ENCODE assay signal across 36 cellular contexts in genomic region chr2:216872624-216873023, GRCh38. TPM values are rescaled to one million over a fixed set of nuclear protein-coding genes. Genes with fewer than 3 reads are reported as not detected.
"Had no signal": no experiment of that assay in that cellular context is flagged by ENCODE, and none has a peak within 500 bp of the region (broad histone marks: within the 10 kb centered on the region; RNA-seq: fewer than 3 reads in every experiment).

No MANE protein-coding gene starts in this region.

- H3K36me3 Mint-ChIP-seq: natural killer cell; neural progenitor cell; stimulated activated naive B cell treated with anti-CD40 and anti-IgM and Interleukin-4, amounts not matched to agents 10 μg/mL and 1 μg/mL and 100 μg/mL, for 72 hours had no signal

- H3K4me3 Mint-ChIP-seq: natural killer cell; nephron; neural progenitor cell; stimulated activated naive B cell treated with anti-CD40 and anti-IgM and Interleukin-4, amounts not matched to agents 10 μg/mL and 1 μg/mL and 100 μg/mL, for 72 hours; stimulated activated naive CD8-positive, alpha-beta T cell treated with anti-CD3 and anti-CD28 coated beads, Interleukin-15, Interleukin-2, amounts not matched to agents 100 ng/mL and 50 ng/mL, for 24 hours had no signal

- H3K4me2 ChIP-seq: neural progenitor cell, smooth muscle cell had no signal

- H3K9me3 Mint-ChIP-seq: natural killer cell; nephron; stimulated activated naive B cell treated with anti-CD40 and anti-IgM and Interleukin-4, amounts not matched to agents 10 μg/mL and 1 μg/mL and 100 μg/mL, for 72 hours; stimulated activated naive CD8-positive, alpha-beta T cell treated with anti-CD3 and anti-CD28 coated beads, Interleukin-15, Interleukin-2, amounts not matched to agents 100 ng/mL and 50 ng/mL, for 24 hours had no signal

- H3K4me1 ChIP-seq: neural progenitor cell, parathyroid adenoma, spleen, stomach, thyroid gland, tibial nerve, upper lobe of left lung, vagina had no signal

- H3K27ac ChIP-seq: neural progenitor cell, ovary, parathyroid adenoma, psoas muscle, skin epidermis, spleen, stomach, thoracic aorta, thyroid gland, tibial nerve, upper lobe of left lung, vagina had no signal

- H3K9ac ChIP-seq: neural progenitor cell, parathyroid adenoma had no signal

- DNase-seq: natural killer cell; occipital lobe; ovary; posterior cingulate gyrus; psoas muscle; right cardiac atrium; spleen; stimulated activated CD4-positive, alpha-beta T cell treated with anti-CD3 and anti-CD28 coated beads, Interleukin-12 subunit alpha, Interleukin-12 subunit beta, amount 100 ng/mL, for 4 hours; stimulated activated CD4-positive, alpha-beta T cell treated with anti-CD3 and anti-CD28 coated beads, Interleukin-1b, Interleukin-23, amount 100 ng/mL, for 48 hours; stimulated activated CD4-positive, alpha-beta T cell treated with anti-CD3 and anti-CD28 coated beads, Interleukin-4, amount 100 ng/mL, for 1 hour; stimulated activated CD4-positive, alpha-beta T cell treated with anti-CD3 and anti-CD28 coated beads, Interleukin-4, amount 100 ng/mL, for 4 hours; stimulated activated CD8-positive, alpha-beta memory T cell treated with anti-CD3 and anti-CD28 coated beads, Interleukin-4, amount 100 ng/mL, for 48 hours; stimulated activated naive B cell treated with anti-CD40 and anti-IgM and Interleukin-4, amounts not matched to agents 10 μg/mL and 1 μg/mL and 100 μg/mL, for 72 hours; stimulated activated naive CD4-positive, alpha-beta T cell treated with Interleukin-2 at 50 U/mL for 16 hours; stomach; thyroid gland; trophoblast cell; upper lobe of left lung had no signal

- H3K9me3 ChIP-seq: ovary, psoas muscle, spleen, stomach, thoracic aorta, thyroid gland, tibial nerve, upper lobe of left lung, vagina had no signal

- H3K79me2 ChIP-seq: parathyroid adenoma had no signal

- H3K27me3 Mint-ChIP-seq: progenitor cell of endocrine pancreas; stimulated activated naive CD8-positive, alpha-beta T cell treated with anti-CD3 and anti-CD28 coated beads, Interleukin-15, Interleukin-2, amounts not matched to agents 100 ng/mL and 50 ng/mL, for 24 hours had no signal

- H3K27ac Mint-ChIP-seq: natural killer cell; nephron; neural progenitor cell; progenitor cell of endocrine pancreas; stimulated activated naive B cell treated with anti-CD40 and anti-IgM and Interleukin-4, amounts not matched to agents 10 μg/mL and 1 μg/mL and 100 μg/mL, for 72 hours; stimulated activated naive CD8-positive, alpha-beta T cell treated with anti-CD3 and anti-CD28 coated beads, Interleukin-15, Interleukin-2, amounts not matched to agents 100 ng/mL and 50 ng/mL, for 24 hours had no signal

- H3K27me3 ChIP-seq: neural progenitor cell, ovary, spleen, stomach, thyroid gland, tibial nerve, upper lobe of left lung, vagina had no signal

- H3K4me1 Mint-ChIP-seq: nephron; stimulated activated naive B cell treated with anti-CD40 and anti-IgM and Interleukin-4, amounts not matched to agents 10 μg/mL and 1 μg/mL and 100 μg/mL, for 72 hours had no signal

- FAIRE-seq: urothelium cell line had no signal

- H2AFZ ChIP-seq: neural progenitor cell, parathyroid adenoma had no signal

- H3K4me3 ChIP-seq: neural progenitor cell, ovary, psoas muscle, skin epidermis, smooth muscle cell, spleen, stomach, thoracic aorta, thyroid gland, tibial nerve, upper lobe of left lung, vagina had no signal

- ATAC-seq: natural killer cell, psoas muscle, right cardiac atrium, sciatic nerve had no signal

- H3K36me3 ChIP-seq: neural progenitor cell, ovary, spleen, stomach, thoracic aorta, thyroid gland, tibial nerve, upper lobe of left lung, vagina had no signal

RNA-seq across cellular contexts. Expression of gene TNP1, which starts 12.8 kb away (rescaled TPM):
- total RNA-seq: natural killer cell, occipital lobe, osteoblast, ovary, psoas muscle, renal cortical epithelial cell, right cardiac atrium, sciatic nerve, smooth muscle cell, spleen, stomach, subcutaneous adipose tissue, temporal lobe, thoracic aorta, tibial nerve, upper lobe of left lung, ureter, vagina had no signal
- polyA plus RNA-seq: neural cell, ovary, psoas muscle, right cardiac atrium, smooth muscle cell, spleen, stomach had no signal
